ENCODE assay signal across 17 cellular contexts in genomic region chr22:30894371-30894740, GRCh38.
DNase-seq lines count a peak whose midpoint lies in the region; ATAC-seq and TF ChIP-seq lines count a peak whose summit lies in the region.
"Had no signal": no experiment of that assay in that cellular context is flagged by ENCODE, and none has a peak within 500 bp of the region (broad histone marks: within the 10 kb centered on the region; RNA-seq: fewer than 3 reads in every experiment).

No MANE protein-coding gene starts in this region.

- DNase-seq in activated CD4-positive, alpha-beta T cell treated with anti-CD3 and anti-CD28 coated beads, Interleukin-2, amount 10 ng/mL, durations not matched to agents 24 days and 14 days: no peak
- no peak for DNase-seq in activated CD4-positive, alpha-beta T cell treated with anti-CD3 and anti-CD28 coated beads for 1 hour
- DNase-seq in CD4-positive, alpha-beta memory T cell: no peak
- DNase-seq in SK-N-MC (ENCODE audit: low read depth, low spot score): no peak
- DNase-seq in GM10266 (ENCODE audit: extremely low spot score): no peak
- no peak for DNase-seq in heart right ventricle
- DNase-seq: C1 segment of cervical spinal cord, Calu3, KG1, NCI-H1092, NCI-H1694, NCI-H345, NCI-H526 treated with DMSO at 0.1 percent for 48 hours, PC-3 had no signal

- no peaks in the 10 kb centered on the region for H3K36me3 ChIP-seq in CD4-positive, alpha-beta memory T cell (ENCODE audit: insufficient read depth, low read length)
- H3K36me3 ChIP-seq in SK-N-MC (ENCODE audit: insufficient read depth, low read length) (no peaks in the 10 kb centered on the region), iPS-20b (ENCODE audit: insufficient read depth, low read depth, low read length) (peaks cover 4% of the 10 kb centered on the region; the same call in 1 of the 2 replicates), heart right ventricle (peaks cover 0 to 50% (median 5%) of the 10 kb centered on the region in 9 donors)

- peak overlapping the region; percentile 29 for H3K27ac Mint-ChIP-seq in activated CD4-positive, alpha-beta T cell treated with anti-CD3 and anti-CD28 coated beads, Interleukin-2, amount 10 ng/mL, durations not matched to agents 24 days and 14 days
- peak overlapping the region; percentile 47 to 92 (median 91) for H3K27ac Mint-ChIP-seq in CD4-positive, alpha-beta memory T cell

- no peak overlapping the region for H3K4me3 ChIP-seq in CD4-positive, alpha-beta memory T cell (ENCODE audit: low read length in 2 of 2)
- H3K4me3 ChIP-seq in SK-N-MC: no peak overlapping the region
- no peak overlapping the region for H3K4me3 ChIP-seq in iPS-20b (ENCODE audit: low read length)
- H3K4me3 ChIP-seq in heart right ventricle: no peak overlapping the region

- no peak for ATAC-seq in heart right ventricle
- no peak for ATAC-seq in GM18511 (IDR thresholded peaks at IDR 0.05; ENCODE audit: unreplicated experiment)
- ATAC-seq: PC-3 had no signal

- no peaks in the 10 kb centered on the region for H3K9me3 Mint-ChIP-seq in activated CD4-positive, alpha-beta T cell treated with anti-CD3 and anti-CD28 coated beads, Interleukin-2, amount 10 ng/mL, durations not matched to agents 24 days and 14 days
- peaks cover 0 to 9% (median 4%) of the 10 kb centered on the region in 8 donors for H3K9me3 Mint-ChIP-seq in CD4-positive, alpha-beta memory T cell

- peak overlapping the region; percentile 16 for H3K27ac ChIP-seq in CD4-positive, alpha-beta memory T cell (ENCODE audit: low read depth, low read length)
- H3K27ac ChIP-seq in SK-N-MC: 0 out of 2 replicates have a peak overlapping the region, but pooled peaks have one; percentile 23
- H3K27ac ChIP-seq in iPS-20b (ENCODE audit: low read length): no peak overlapping the region
- H3K27ac ChIP-seq in heart right ventricle: no peak overlapping the region
- H3K27ac ChIP-seq: 22Rv1 had no signal

- no peak overlapping the region for H3K4me3 Mint-ChIP-seq in activated CD4-positive, alpha-beta T cell treated with anti-CD3 and anti-CD28 coated beads, Interleukin-2, amount 10 ng/mL, durations not matched to agents 24 days and 14 days
- H3K4me3 Mint-ChIP-seq in CD4-positive, alpha-beta memory T cell: peak overlapping the region; percentile 57 to 85 (median 82)

- peaks cover 4% of the 10 kb centered on the region for H3K36me3 Mint-ChIP-seq in activated CD4-positive, alpha-beta T cell treated with anti-CD3 and anti-CD28 coated beads, Interleukin-2, amount 10 ng/mL, durations not matched to agents 24 days and 14 days (ENCODE audit: low read depth)
- peaks cover 7 to 14% of the 10 kb centered on the region in 2 donors for H3K36me3 Mint-ChIP-seq in CD4-positive, alpha-beta memory T cell

- POLR2A ChIA-PET in CD4-positive, alpha-beta memory T cell (lab: Charles Lee; ENCODE audit: partially characterized antibody): interaction anchor here (0.8 kb wide), 1 partner anchor 46 kb away, joined by 3 read pairs; no protein-coding TSS in a partner anchor

- WGBS in heart right ventricle, 2 donors: 70 to 80% methylated on average over 3 of the region's 3 CpGs

- TF ChIP-seq CTCF in GM10266 (IDR thresholded peaks at IDR 0.05; ENCODE audit: control insufficient read depth, insufficient read depth, low read depth, missing control alignments): no peak
- no peak for TF ChIP-seq CTCF in heart right ventricle (IDR thresholded peaks at IDR 0.05)

- intact Hi-C loops in activated CD4-positive, alpha-beta T cell treated with anti-CD3 and anti-CD28 coated beads, Interleukin-2, amount 10 ng/mL, durations not matched to agents 24 days and 14 days (cut with micrococcal nuclease): loop anchor here (5.0 kb wide), 1 partner anchor 132 kb away; no protein-coding TSS in a partner anchor
- intact Hi-C loops in CD4-positive, alpha-beta memory T cell (cut with micrococcal nuclease): no loop called here
- intact Hi-C loops in heart right ventricle (cut with DNase I): loop anchor here in 2 of 10 donors (5.0 to 10.0 kb wide), 2 partner anchors 120 to 132 kb away; no protein-coding TSS in a partner anchor

- no peaks in the 10 kb centered on the region for H3K27me3 ChIP-seq in CD4-positive, alpha-beta memory T cell (ENCODE audit: insufficient read depth, low read length)
- H3K27me3 ChIP-seq in iPS-20b (ENCODE audit: insufficient read depth, low read length) (no peaks in the 10 kb centered on the region), heart right ventricle (no peaks in the 10 kb centered on the region)

- peaks cover 24% of the 10 kb centered on the region for H3K4me1 ChIP-seq in CD4-positive, alpha-beta memory T cell (ENCODE audit: insufficient read depth, low read length)
- H3K4me1 ChIP-seq in iPS-20b (ENCODE audit: insufficient read depth, low read length) (peaks cover 16% of the 10 kb centered on the region), heart right ventricle (no peaks in the 10 kb centered on the region)

- H3K4me1 Mint-ChIP-seq in activated CD4-positive, alpha-beta T cell treated with anti-CD3 and anti-CD28 coated beads, Interleukin-2, amount 10 ng/mL, durations not matched to agents 24 days and 14 days: peaks cover 13% of the 10 kb centered on the region
- peaks cover 15 to 39% (median 27%) of the 10 kb centered on the region in 4 donors for H3K4me1 Mint-ChIP-seq in CD4-positive, alpha-beta memory T cell

- CTCF ChIA-PET in CD4-positive, alpha-beta memory T cell (lab: Charles Lee; ENCODE audit: partially characterized antibody): interaction anchor here (1.4 kb wide), 1 partner anchor 25 kb away, joined by 9 read pairs; no protein-coding TSS in a partner anchor

- no peaks in the 10 kb centered on the region for H3K27me3 Mint-ChIP-seq in activated CD4-positive, alpha-beta T cell treated with anti-CD3 and anti-CD28 coated beads, Interleukin-2, amount 10 ng/mL, durations not matched to agents 24 days and 14 days
- H3K27me3 Mint-ChIP-seq in CD4-positive, alpha-beta memory T cell: no peaks in the 10 kb centered on the region

- H3K9ac ChIP-seq in SK-N-MC (ENCODE audit: insufficient read length) (no peak overlapping the region), iPS-20b (ENCODE audit: low read depth, low read length) (peak overlapping the region; percentile 13; the same call in 1 of the 2 replicates)

- H3K9me3 ChIP-seq in CD4-positive, alpha-beta memory T cell (ENCODE audit: control insufficient read depth in 1 of 2, low read length in 2 of 2): no peaks in the 10 kb centered on the region
- no peaks in the 10 kb centered on the region for H3K9me3 ChIP-seq in SK-N-MC (ENCODE audit: low read depth, low read length)
- no peaks in the 10 kb centered on the region for H3K9me3 ChIP-seq in iPS-20b (ENCODE audit: insufficient read depth, low read depth, low read length)
- peaks cover 0 to 14% (median 6%) of the 10 kb centered on the region in 11 donors for H3K9me3 ChIP-seq in heart right ventricle

Comparison
In these comparisons a context has a peak if more than half of its experiments do, and no peak if none do; other contexts are left out.
1. H3K27ac ChIP-seq: peak in CD4-positive, alpha-beta memory T cell (single experiment) and SK-N-MC (single experiment); none in iPS-20b (single experiment) and heart right ventricle (0 of 10).